In the genomic region with DNA sequence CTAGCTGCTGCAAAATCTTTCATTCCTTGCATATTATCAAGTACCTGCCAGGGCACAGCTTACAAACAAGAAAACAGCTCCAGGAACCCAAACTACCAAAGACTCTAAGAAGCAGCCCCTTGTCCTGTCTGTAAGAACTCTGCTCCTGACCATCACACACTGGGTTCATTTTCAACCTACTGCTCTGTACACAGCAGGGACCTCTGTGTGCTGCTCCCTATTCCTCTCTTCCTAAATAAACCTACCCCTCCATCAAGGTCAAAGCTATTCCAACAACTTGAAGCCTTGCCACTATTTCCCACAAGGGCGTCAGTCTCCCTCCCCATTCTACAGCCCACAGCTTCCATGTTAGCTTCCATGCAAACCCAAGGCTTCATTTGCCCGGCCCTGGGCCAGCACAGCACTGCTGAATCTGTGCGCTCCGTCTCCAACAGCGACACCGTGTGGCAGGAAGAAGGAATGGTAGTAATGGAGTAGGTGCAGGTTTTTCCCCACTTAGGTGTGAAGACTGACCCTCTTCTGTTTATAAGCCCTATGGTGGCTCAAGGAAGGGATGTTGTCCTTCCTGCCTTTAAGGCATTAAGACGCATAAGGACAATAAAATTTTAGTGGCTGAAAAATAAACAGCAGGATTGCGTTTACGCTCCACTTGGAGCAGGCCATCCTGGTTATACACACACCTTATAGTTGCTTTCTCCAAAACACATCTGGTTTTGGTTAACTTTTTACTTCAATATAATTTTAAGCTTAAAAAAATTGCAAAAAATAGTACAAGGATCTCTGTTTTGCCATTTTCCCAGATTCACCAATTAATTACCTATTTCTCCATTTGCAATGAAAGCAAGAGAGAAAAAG, we compare ENCODE assay signal across 8 cellular contexts.
DNase-seq lines count a peak whose midpoint lies in the region; ATAC-seq, FAIRE-seq and TF ChIP-seq lines count a peak whose summit lies in the region.

No MANE protein-coding gene starts in this region.

- H3K9me3 Mint-ChIP-seq in type B pancreatic cell, result peaks cover 14% of the 10 kb centered on the region

- FAIRE-seq in HTR-8/SVneo (lab: Jason Lieb, UNC), result peak; percentile 64

- peak; percentile 90 to 91 for ATAC-seq in lower lobe of right lung

- H3K4me1 Mint-ChIP-seq in type B pancreatic cell (ENCODE audit: unreplicated experiment), result peaks cover 6% of the 10 kb centered on the region

- H3K27ac Mint-ChIP-seq in type B pancreatic cell, result no peak overlapping the region

- no peaks in the 10 kb centered on the region for H3K9me3 ChIP-seq in lower lobe of right lung

- peak; percentile 80 for TF ChIP-seq CTCF in lower lobe of right lung (IDR thresholded peaks at IDR 0.05)
- peak; percentile 88 for TF ChIP-seq CTCF in type B pancreatic cell (conservative IDR thresholded peaks at IDR 0.05)

- no peaks in the 10 kb centered on the region for H3K4me1 ChIP-seq in lower lobe of right lung

- peak; percentile 69 for DNase-seq in activated effector memory CD4-positive, alpha-beta T cell treated with anti-CD3 and anti-CD28 coated beads, Interleukin-2, amount 50 U/mL, for 16 hours
- no peak for DNase-seq in activated effector memory CD4-positive, alpha-beta T cell treated with Interleukin-2 at 50 U/mL for 16 hours
- DNase-seq in HTR-8/SVneo (ENCODE audit: insufficient read length, low spot score) (no peak), SHP77 treated with DMSO at 0.1 percent for 48 hours (lab: John Stamatoyannopoulos, UW) (peak; percentile 72), dermis blood vessel endothelial cell (peak; percentile 87), lower lobe of right lung (peak; percentile 80), type B pancreatic cell (ENCODE audit: extremely low spot score, unreplicated experiment) (no peak), mesenteric fat pad (ENCODE audit: low spot score) (no peak)

- H3K27ac ChIP-seq in lower lobe of right lung, result no peak overlapping the region

- H3K27me3 ChIP-seq in lower lobe of right lung (ENCODE audit: low read depth), result no peaks in the 10 kb centered on the region

- intact Hi-C loops in lower lobe of right lung (cut with DNase I), result no loop called here

- peaks cover 3% of the 10 kb centered on the region for H3K36me3 Mint-ChIP-seq in type B pancreatic cell

- no peaks in the 10 kb centered on the region for H3K36me3 ChIP-seq in lower lobe of right lung

- H3K4me3 ChIP-seq in lower lobe of right lung, result no peak overlapping the region

- H3K4me3 Mint-ChIP-seq in type B pancreatic cell, result no peak overlapping the region

- H3K27me3 Mint-ChIP-seq in type B pancreatic cell, result peaks cover 35% of the 10 kb centered on the region

Comparison
In these comparisons a context has a peak if more than half of its experiments do, and no peak if none do; other contexts are left out.
1. DNase-seq: peak in activated effector memory CD4-positive, alpha-beta T cell treated with anti-CD3 and anti-CD28 coated beads, Interleukin-2, amount 50 U/mL, for 16 hours (single experiment), SHP77 treated with DMSO at 0.1 percent for 48 hours (single experiment), dermis blood vessel endothelial cell (single experiment) and lower lobe of right lung (single experiment); none in activated effector memory CD4-positive, alpha-beta T cell treated with Interleukin-2 at 50 U/mL for 16 hours (single experiment), HTR-8/SVneo (single experiment), type B pancreatic cell (single experiment) and mesenteric fat pad (single experiment).